19 cellular contexts compared by ENCODE assay signal in genomic region chr12:95723693-95724384, GRCh38.
DNase-seq lines count a peak whose midpoint lies in the region; ATAC-seq and TF ChIP-seq lines count a peak whose summit lies in the region.
"Had no signal": no experiment of that assay in that cellular context is flagged by ENCODE, and none has a peak within 500 bp of the region (broad histone marks: within the 10 kb centered on the region; RNA-seq: fewer than 3 reads in every experiment).

No MANE protein-coding gene starts in this region.

- DNase-seq in AG10803 (ENCODE audit: low read depth) = peak; percentile 6
- peak; percentile 29 for DNase-seq in M059J (ENCODE audit: low read depth)
- DNase-seq in glomerular visceral epithelial cell (ENCODE audit: extremely low spot score) = peak; percentile 20
- DNase-seq in ureter (ENCODE audit: low spot score) = no peak
- DNase-seq: activated gamma-delta T cell; CD4-positive, CD25-positive, alpha-beta regulatory T cell; DMS79; effector memory CD4-positive, alpha-beta T cell; NCI-H524; nephron progenitor cell; OCI-M1; SHP77 treated with DMSO at 0.1 percent for 48 hours; stimulated activated CD4-positive, alpha-beta T cell treated with anti-CD3 and anti-CD28 coated beads, Interleukin-2, amount 100 ng/mL, for 24 hours; stimulated activated naive CD4-positive, alpha-beta T cell had no signal

- H3K4me3 ChIP-seq in AG10803 (ENCODE audit: low read length) = no peak overlapping the region
- H3K4me3 ChIP-seq: esophagus muscularis mucosa had no signal

- ATAC-seq in GM18909 (IDR thresholded peaks at IDR 0.05; ENCODE audit: poor library complexity, unreplicated experiment) (peak; percentile 50), HG03460 (IDR thresholded peaks at IDR 0.05; ENCODE audit: unreplicated experiment) (no peak), HG02623 (IDR thresholded peaks at IDR 0.05; ENCODE audit: unreplicated experiment) (no peak), GM21529 (IDR thresholded peaks at IDR 0.05; ENCODE audit: unreplicated experiment) (no peak)

- no peak for TF ChIP-seq CTCF in AG10803 (conservative IDR thresholded peaks at IDR 0.05; ENCODE audit: low read length)
